ENCODE assay signal across 1 cellular context in genomic region chr10:96287392-96288105, GRCh38.
TF ChIP-seq lines count a peak whose summit lies in the region.

No MANE protein-coding gene starts in this region.

TF ChIP-seq in HepG2, 621 proteins besides CTCF, POLR2A, EP300 and RAD21 (continued from another document):
- TF ChIP-seq ZFP91 (CRISPR knock-in tag; IDR thresholded peaks at IDR 0.05; ENCODE audit: borderline replicate concordance) (peak; percentile 87), GRHL1 (CRISPR knock-in tag; conservative IDR thresholded peaks at IDR 0.05) (no peak), ATF4 (CRISPR knock-in tag; IDR thresholded peaks at IDR 0.05) (peak in 1 of 2 experiments; percentile 30; a peak in 1 of 4 replicates), NCOA2 (CRISPR knock-in tag; IDR thresholded peaks at IDR 0.05) (peak; percentile 37; the same call in 1 of the 2 replicates), AHDC1 (CRISPR knock-in tag; IDR thresholded peaks at IDR 0.05; ENCODE audit: borderline replicate concordance) (peak; percentile 30; the same call in 1 of the 2 replicates), EHMT2 (IDR thresholded peaks at IDR 0.05; ENCODE audit: borderline replicate concordance, low read depth, low read length) (peak; percentile 45; the same call in 1 of the 2 replicates), ARID3A (IDR thresholded peaks at IDR 0.05; ENCODE audit: low read depth, low read length) (peak; percentile 71; the same call in 1 of the 2 replicates), THAP11 (CRISPR knock-in tag; IDR thresholded peaks at IDR 0.05) (0 out of 2 replicates have a peak, but pooled peaks have one; percentile 17), NCOR1 (IDR thresholded peaks at IDR 0.05; ENCODE audit: borderline replicate concordance, low read length) (peak; percentile 74; the same call in 1 of the 2 replicates), CEBPB (IDR thresholded peaks at IDR 0.05; ENCODE audit: borderline replicate concordance, low read depth, low read length) (peak; percentile 54; the same call in 1 of the 2 replicates), POGZ (CRISPR knock-in tag; IDR thresholded peaks at IDR 0.05) (no peak), ZNF644 (CRISPR knock-in tag; IDR thresholded peaks at IDR 0.05; ENCODE audit: low read depth) (peak; percentile 20; the same call in 1 of the 2 replicates), CBX5 (CRISPR knock-in tag; IDR thresholded peaks at IDR 0.05; ENCODE audit: borderline replicate concordance) (no peak), CEBPG (CRISPR knock-in tag; IDR thresholded peaks at IDR 0.05) (peak; percentile 71), TEAD3 (CRISPR knock-in tag; optimal IDR thresholded peaks at IDR 0.05; ENCODE audit: borderline replicate concordance) (peak; percentile 23), KAT8 (CRISPR knock-in tag; IDR thresholded peaks at IDR 0.05) (0 out of 2 replicates have a peak, but pooled peaks have one; percentile 37), FOXJ3 (CRISPR knock-in tag; IDR thresholded peaks at IDR 0.05; ENCODE audit: borderline replicate concordance) (0 out of 2 replicates have a peak, but pooled peaks have one; percentile 16), ZSCAN22 (CRISPR knock-in tag; IDR thresholded peaks at IDR 0.05) (no peak), ZBTB43 (CRISPR knock-in tag; conservative IDR thresholded peaks at IDR 0.05) (peak; percentile 85), FOXP1 (IDR thresholded peaks at IDR 0.05) (no peak), FOXP1 (CRISPR knock-in tag; IDR thresholded peaks at IDR 0.05) (peak; percentile 30; the same call in 1 of the 2 replicates), SOX13 (IDR thresholded peaks at IDR 0.05) (no peak), SOX13 (CRISPR knock-in tag; conservative IDR thresholded peaks at IDR 0.05 in 1 of 2, IDR thresholded peaks at IDR 0.05 in 1 of 2) (peak in 1 of 2 experiments; percentile 21; a peak in 1 of 4 replicates), TCF7 (IDR thresholded peaks at IDR 0.05; ENCODE audit: low read depth) (0 out of 2 replicates have a peak, but pooled peaks have one; percentile 8), CREM (IDR thresholded peaks at IDR 0.05) (0 out of 2 replicates have a peak, but pooled peaks have one; percentile 21), CREM (CRISPR knock-in tag; IDR thresholded peaks at IDR 0.05) (no peak), NR2F1 (CRISPR knock-in tag; IDR thresholded peaks at IDR 0.05) (0 out of 4 replicates have a peak, but pooled peaks of 1 of the 2 experiments have one; percentile 32)
